Comparison of ENCODE assay signal across 15 cellular contexts in genomic region chr4:114273246-114273645, GRCh38.
DNase-seq lines count a peak whose midpoint lies in the region; ATAC-seq, FAIRE-seq and TF ChIP-seq lines count a peak whose summit lies in the region.
"Had no signal": no experiment of that assay in that cellular context is flagged by ENCODE, and none has a peak within 500 bp of the region (broad histone marks: within the 10 kb centered on the region; RNA-seq: fewer than 3 reads in every experiment).

No MANE protein-coding gene starts in this region.

- H3K9me2 ChIP-seq in GM23248 (ENCODE audit: insufficient read depth), result no peaks in the 10 kb centered on the region

- no peak for TF ChIP-seq CTCF in HFFc6 (IDR thresholded peaks at IDR 0.05)
- no peak for TF ChIP-seq CTCF in K562 (IDR thresholded peaks at IDR 0.05 in 2 of 3, conservative IDR thresholded peaks at IDR 0.05 in 1 of 3; ENCODE audit: insufficient read depth in 2 of 3, low read depth in 1 of 3, low read length in 3 of 3)

- peak; percentile 16 to 46 for DNase-seq in AML-193 (lab: John Stamatoyannopoulos, UW)
- DNase-seq in HFFc6, result no peak
- DNase-seq in NOMO-1 treated with dmso at 0.1 percent for 144 hours (lab: John Stamatoyannopoulos, UW; ENCODE audit: unreplicated experiment), result peak; percentile 72
- DNase-seq in K562 (ENCODE audit: extremely low read depth in 1 of 4, low spot score in 3 of 4), result peak in 1 of 4 experiments; percentile 0
- DNase-seq in GM23248, result no peak
- DNase-seq in stimulated activated CD4-positive, alpha-beta T cell treated with anti-CD3 and anti-CD28 coated beads, Interleukin-12 subunit alpha, Interleukin-12 subunit beta, amount 100 ng/mL, for 4 hours, result no peak
- no peak for DNase-seq in H54 (ENCODE audit: insufficient read length, low spot score)
- DNase-seq: EL, H9, NCI-H1417 treated with DMSO at 0.1 percent for 48 hours, NCI-H2081, NCI-H510A treated with DMSO at 0.1 percent for 48 hours had no signal

- H3K9ac ChIP-seq in K562 (ENCODE audit: insufficient read depth in 1 of 2, low read depth in 2 of 2, low read length in 2 of 2) (no peak overlapping the region), GM23248 (no peak overlapping the region)
- H3K9ac ChIP-seq: BLaER1 treated with 17β-estradiol and CSF1 and Interleukin-3, amounts not matched to agents 10 nM and 100 nM had no signal

- POLR2A ChIA-PET in K562 (lab: Yijun Ruan, JAX), result no interaction called here

- no peaks in the 10 kb centered on the region; the same call in 1 of the 2 replicates for H3K27me3 Mint-ChIP-seq in HFFc6 (ENCODE audit: insufficient read depth)

- TF ChIP-seq EP300 in K562 (IDR thresholded peaks at IDR 0.05; ENCODE audit: low read length), result no peak

- no peaks in the 10 kb centered on the region for H3K79me2 ChIP-seq in K562 (ENCODE audit: control insufficient read depth, insufficient read depth, low read length)
- H3K79me2 ChIP-seq in GM23248 (ENCODE audit: insufficient read depth), result no peaks in the 10 kb centered on the region

- no peak overlapping the region for H3K4me2 ChIP-seq in K562 (ENCODE audit: insufficient read depth, low read length)
- H3K4me2 ChIP-seq in GM23248 (ENCODE audit: unreplicated experiment), result no peak overlapping the region
- H3K4me2 ChIP-seq: BLaER1 treated with 17β-estradiol and CSF1 and Interleukin-3, amounts not matched to agents 10 nM and 100 nM had no signal

- peaks cover 13% of the 10 kb centered on the region for H3K36me3 Mint-ChIP-seq in HFFc6 (ENCODE audit: low read depth)

- 0% methylated on average over 1 of the region's 1 CpG for WGBS in K562 (ENCODE audit: insufficient coverage, low coverage, missing lambda C conversion rate)
- WGBS in GM23248 (ENCODE audit: low coverage in 1 of 2, low lambda C conversion rate in 2 of 2, missing lambda C conversion rate in 2 of 2), 2 experiments, result 95 to 98% methylated on average over 1 of the region's 1 CpG

- no peak for TF ChIP-seq RAD21 in K562 (CRISPR knock-in tag; conservative IDR thresholded peaks at IDR 0.05 in 1 of 2, IDR thresholded peaks at IDR 0.05 in 1 of 2)

- H2AFZ ChIP-seq in K562 (ENCODE audit: low read depth, low read length) (no peak overlapping the region), GM23248 (no peak overlapping the region)

- H3K36me3 ChIP-seq in K562 (ENCODE audit: control insufficient read depth, insufficient read depth, low read length) (no peaks in the 10 kb centered on the region), GM23248 (ENCODE audit: low read depth) (no peaks in the 10 kb centered on the region)
- H3K36me3 ChIP-seq: BLaER1 treated with 17β-estradiol and CSF1 and Interleukin-3, amounts not matched to agents 10 nM and 100 nM had no signal

- TF ChIP-seq POLR2A in K562 (conservative IDR thresholded peaks at IDR 0.05) (no peak), H54 (IDR thresholded peaks at IDR 0.05; ENCODE audit: low read depth, low read length) (no peak)

- H3K4me3 ChIP-seq in K562 (no peak overlapping the region), GM23248 (no peak overlapping the region)
- H3K4me3 ChIP-seq: BLaER1 treated with 17β-estradiol and CSF1 and Interleukin-3, amounts not matched to agents 10 nM and 100 nM had no signal

- peaks cover 93% of the 10 kb centered on the region for H3K4me1 Mint-ChIP-seq in HFFc6 (ENCODE audit: low read depth)

- H3K27ac Mint-ChIP-seq in HFFc6, result peak overlapping the region; percentile 12; the same call in 1 of the 2 replicates
- H3K27ac Mint-ChIP-seq: H9; T-helper 2 cell treated with Interferon-gamma antibody and Interleukin-4, amounts not matched to agents 5 μg/mL and 100 μg/mL, for 36 hours had no signal

- H3K9me3 ChIP-seq in K562 (replicated peaks; ENCODE audit: control insufficient read depth, insufficient read depth, low read depth, low read length) (peaks cover 1% of the 10 kb centered on the region; the same call in 1 of the 2 replicates), GM23248 (ENCODE audit: low read depth) (no peaks in the 10 kb centered on the region)

- peaks cover 5% of the 10 kb centered on the region for H3K9me3 Mint-ChIP-seq in HFFc6
- H3K9me3 Mint-ChIP-seq: H9; T-helper 2 cell treated with Interferon-gamma antibody and Interleukin-4, amounts not matched to agents 5 μg/mL and 100 μg/mL, for 36 hours had no signal

- no peak for FAIRE-seq in K562 (lab: Jason Lieb, UNC)
- FAIRE-seq in H54 (lab: Jason Lieb, UNC), result no peak

- H3K4me3 Mint-ChIP-seq in HFFc6, result no peak overlapping the region
- H3K4me3 Mint-ChIP-seq: H9; T-helper 2 cell treated with Interferon-gamma antibody and Interleukin-4, amounts not matched to agents 5 μg/mL and 100 μg/mL, for 36 hours had no signal

- no peak for ATAC-seq in K562
- ATAC-seq in GM21447 (IDR thresholded peaks at IDR 0.05; ENCODE audit: unreplicated experiment), result no peak

- BruUV-seq in K562 (replicated peaks; lab: Mats Ljungman, UMichigan), result no TSS peak

- H3K4me1 ChIP-seq in K562 (replicated peaks in 1 of 2; ENCODE audit: control insufficient read depth in 2 of 2, insufficient read depth in 2 of 2, low read length in 2 of 2) (no peaks in the 10 kb centered on the region), GM23248 (ENCODE audit: insufficient read depth) (peaks cover 55% of the 10 kb centered on the region)

- intact Hi-C loops in K562 (cut with micrococcal nuclease), result no loop called here

- CTCF ChIA-PET in K562 (lab: Yijun Ruan, JAX; ENCODE audit: low intra/inter-chr PET ratio), result no interaction called here

- no peaks in the 10 kb centered on the region for H4K20me1 ChIP-seq in K562 (replicated peaks; ENCODE audit: control insufficient read depth, insufficient read depth, low read length)
- no peaks in the 10 kb centered on the region for H4K20me1 ChIP-seq in GM23248 (ENCODE audit: insufficient read depth)
- H4K20me1 ChIP-seq: BLaER1 treated with 17β-estradiol and CSF1 and Interleukin-3, amounts not matched to agents 10 nM and 100 nM had no signal

- no peaks in the 10 kb centered on the region for H3K9me1 ChIP-seq in K562 (ENCODE audit: control insufficient read depth, insufficient read depth, low read length)

- H3K27me3 ChIP-seq in K562 (ENCODE audit: control insufficient read depth in 2 of 2, insufficient read depth in 2 of 2, low read length in 2 of 2), result no peaks in the 10 kb centered on the region
- no peaks in the 10 kb centered on the region for H3K27me3 ChIP-seq in GM23248 (replicated peaks; ENCODE audit: insufficient read depth)
- H3K27me3 ChIP-seq: BLaER1 treated with 17β-estradiol and CSF1 and Interleukin-3, amounts not matched to agents 10 nM and 100 nM had no signal

- peaks cover 29% of the 10 kb centered on the region for H3F3A ChIP-seq in GM23248 (ENCODE audit: insufficient read depth)

- no peak overlapping the region for H3K27ac ChIP-seq in K562 (ENCODE audit: extremely low read depth, low read depth, low read length)
- no peak overlapping the region for H3K27ac ChIP-seq in GM23248
- H3K27ac ChIP-seq: BLaER1 treated with 17β-estradiol and CSF1 and Interleukin-3, amounts not matched to agents 10 nM and 100 nM had no signal

- in situ Hi-C loops in K562 (cut with MboI), result no loop called here
- in situ Hi-C loops in GM23248 (cut with MboI), result no loop called here

TF ChIP-seq in K562, 482 proteins besides CTCF, POLR2A, EP300 and RAD21 (continues in another document):
- TF ChIP-seq C11orf30 (IDR thresholded peaks at IDR 0.05; ENCODE audit: low read depth), result peak; percentile 49; the same call in 1 of the 2 replicates
- TF ChIP-seq CBX8 (IDR thresholded peaks at IDR 0.05; ENCODE audit: borderline replicate concordance, extremely low read depth, low read depth, low read length, poor library complexity, severe bottlenecking), result no peak
- no peak for TF ChIP-seq ZNF830 (CRISPR knock-in tag; IDR thresholded peaks at IDR 0.05)
- no peak for TF ChIP-seq GATAD2B (IDR thresholded peaks at IDR 0.05; ENCODE audit: borderline replicate concordance)
- no peak for TF ChIP-seq ZZZ3 (IDR thresholded peaks at IDR 0.05)
- no peak for TF ChIP-seq RERE (CRISPR knock-in tag; IDR thresholded peaks at IDR 0.05; ENCODE audit: borderline replicate concordance)
- TF ChIP-seq ZNF766 (CRISPR knock-in tag; conservative IDR thresholded peaks at IDR 0.05), result no peak
- TF ChIP-seq ZNF316 (IDR thresholded peaks at IDR 0.05), result peak; percentile 34; the same call in 1 of the 2 replicates

Comparison
In these comparisons a context has a peak if more than half of its experiments do, and no peak if none do; other contexts are left out.
1. DNase-seq: peak in AML-193 (2 of 2) and NOMO-1 treated with dmso at 0.1 percent for 144 hours (single experiment); none in HFFc6 (single experiment), GM23248 (single experiment), stimulated activated CD4-positive, alpha-beta T cell treated with anti-CD3 and anti-CD28 coated beads, Interleukin-12 subunit alpha, Interleukin-12 subunit beta, amount 100 ng/mL, for 4 hours (single experiment) and H54 (single experiment).